In the genomic region with DNA sequence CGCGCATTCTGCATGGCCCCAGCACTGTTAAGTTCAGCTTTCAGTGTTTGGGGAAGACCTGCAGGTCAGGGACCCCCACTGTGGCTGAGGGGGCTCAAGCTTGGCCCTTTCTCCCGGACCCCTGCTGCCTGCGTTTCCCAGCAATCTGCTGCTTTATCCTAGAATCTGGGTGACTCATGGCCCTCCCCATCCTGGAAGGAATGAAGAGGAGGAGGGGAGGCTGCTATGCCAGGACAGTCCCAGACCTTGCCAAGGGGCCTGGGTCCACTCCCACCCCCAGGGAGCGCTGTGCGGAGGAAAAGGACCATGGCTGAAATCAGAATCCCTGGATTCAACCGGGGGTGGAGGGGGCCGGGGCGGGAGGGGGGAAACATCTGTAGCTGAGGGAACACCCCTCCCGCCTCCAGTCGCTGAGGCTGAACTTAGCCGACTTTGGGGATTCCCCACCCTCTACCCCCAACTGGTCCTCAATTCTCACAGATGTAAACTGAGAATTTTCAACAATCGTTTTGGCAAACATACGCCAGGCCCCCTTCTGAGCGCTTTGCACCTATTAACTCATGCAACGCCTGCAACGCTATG, we compare ENCODE assay signal across 8 cellular contexts. TPM values are rescaled to one million over a fixed set of nuclear protein-coding genes. Genes with fewer than 3 reads are reported as not detected.
DNase-seq lines count a peak whose midpoint lies in the region; ATAC-seq and TF ChIP-seq lines count a peak whose summit lies in the region.

No MANE protein-coding gene starts in this region.

- H3K4me1 ChIP-seq in psoas muscle, result peaks cover 3% of the 10 kb centered on the region

- H3K27ac ChIP-seq in psoas muscle, result no peak overlapping the region

- H3K9me3 ChIP-seq in psoas muscle, result peaks cover 5% of the 10 kb centered on the region

- peak; percentile 76 for ATAC-seq in SK-N-SH treated with all-trans-retinoic acid at 6 μM for 48 hours
- no peak for ATAC-seq in psoas muscle
- no peak for ATAC-seq in GM21737 (IDR thresholded peaks at IDR 0.05; ENCODE audit: unreplicated experiment)

- WGBS in psoas muscle, 3 donors, result 13 to 18% (median 15%) methylated on average over 15 to 17 of the region's 17 CpGs

- TF ChIP-seq CTCF in fibroblast of villous mesenchyme (IDR thresholded peaks at IDR 0.05; ENCODE audit: insufficient read depth, low read depth, low read length), result peak; percentile 32
- TF ChIP-seq CTCF in psoas muscle (IDR thresholded peaks at IDR 0.05), result no peak

- intact Hi-C loops in psoas muscle (cut with DNase I), result loop anchor here in 1 of 2 donors (10.0 kb wide), 1 partner anchor 326 kb away; no protein-coding TSS in a partner anchor

- H3K4me3 ChIP-seq in fibroblast of villous mesenchyme (ENCODE audit: low read depth, low read length) (peak overlapping the region; percentile 54), psoas muscle (peak overlapping the region; percentile 53)

- H3K36me3 ChIP-seq in psoas muscle (ENCODE audit: insufficient read depth in 1 of 2, low read depth in 1 of 2), result no peaks in the 10 kb centered on the region

- peaks cover 0 to 18% (median 3%) of the 10 kb centered on the region in 3 donors for H3K27me3 ChIP-seq in psoas muscle (ENCODE audit: insufficient read depth in 3 of 3, low read length in 2 of 3)

- DNase-seq in H4 (ENCODE audit: low spot score), result peak; percentile 77
- peak; percentile 52 for DNase-seq in fibroblast of villous mesenchyme (ENCODE audit: low read depth)
- no peak for DNase-seq in psoas muscle
- no peak for DNase-seq in NCI-H2107 (lab: John Stamatoyannopoulos, UW)
- DNase-seq in NCI-H774 (lab: John Stamatoyannopoulos, UW), result no peak
- no peak for DNase-seq in cerebellar nuclear complex (lab: John Stamatoyannopoulos, UW)

TF ChIP-seq in SK-N-SH treated with all-trans-retinoic acid at 6 μM for 48 hours, 23 proteins besides CTCF, POLR2A, EP300 and RAD21:
- TF ChIP-seq, protein P1, sequence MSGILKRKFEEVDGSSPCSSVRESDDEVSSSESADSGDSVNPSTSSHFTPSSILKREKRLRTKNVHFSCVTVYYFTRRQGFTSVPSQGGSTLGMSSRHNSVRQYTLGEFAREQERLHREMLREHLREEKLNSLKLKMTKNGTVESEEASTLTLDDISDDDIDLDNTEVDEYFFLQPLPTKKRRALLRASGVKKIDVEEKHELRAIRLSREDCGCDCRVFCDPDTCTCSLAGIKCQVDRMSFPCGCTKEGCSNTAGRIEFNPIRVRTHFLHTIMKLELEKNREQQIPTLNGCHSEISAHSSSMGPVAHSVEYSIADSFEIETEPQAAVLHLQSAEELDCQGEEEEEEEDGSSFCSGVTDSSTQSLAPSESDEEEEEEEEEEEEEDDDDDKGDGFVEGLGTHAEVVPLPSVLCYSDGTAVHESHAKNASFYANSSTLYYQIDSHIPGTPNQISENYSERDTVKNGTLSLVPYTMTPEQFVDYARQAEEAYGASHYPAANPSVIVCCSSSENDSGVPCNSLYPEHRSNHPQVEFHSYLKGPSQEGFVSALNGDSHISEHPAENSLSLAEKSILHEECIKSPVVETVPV (CRISPR knock-in tag; IDR thresholded peaks at IDR 0.05), result no peak
- TF ChIP-seq, protein P2, sequence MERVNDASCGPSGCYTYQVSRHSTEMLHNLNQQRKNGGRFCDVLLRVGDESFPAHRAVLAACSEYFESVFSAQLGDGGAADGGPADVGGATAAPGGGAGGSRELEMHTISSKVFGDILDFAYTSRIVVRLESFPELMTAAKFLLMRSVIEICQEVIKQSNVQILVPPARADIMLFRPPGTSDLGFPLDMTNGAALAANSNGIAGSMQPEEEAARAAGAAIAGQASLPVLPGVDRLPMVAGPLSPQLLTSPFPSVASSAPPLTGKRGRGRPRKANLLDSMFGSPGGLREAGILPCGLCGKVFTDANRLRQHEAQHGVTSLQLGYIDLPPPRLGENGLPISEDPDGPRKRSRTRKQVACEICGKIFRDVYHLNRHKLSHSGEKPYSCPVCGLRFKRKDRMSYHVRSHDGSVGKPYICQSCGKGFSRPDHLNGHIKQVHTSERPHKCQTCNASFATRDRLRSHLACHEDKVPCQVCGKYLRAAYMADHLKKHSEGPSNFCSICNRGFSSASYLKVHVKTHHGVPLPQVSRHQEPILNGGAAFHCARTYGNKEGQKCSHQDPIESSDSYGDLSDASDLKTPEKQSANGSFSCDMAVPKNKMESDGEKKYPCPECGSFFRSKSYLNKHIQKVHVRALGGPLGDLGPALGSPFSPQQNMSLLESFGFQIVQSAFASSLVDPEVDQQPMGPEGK (CRISPR knock-in tag; IDR thresholded peaks at IDR 0.05; ENCODE audit: borderline replicate concordance), result peak; percentile 26; the same call in 1 of the 2 replicates
- no peak for TF ChIP-seq ZNF565 (CRISPR knock-in tag; conservative IDR thresholded peaks at IDR 0.05; ENCODE audit: low read depth)

RNA-seq across cellular contexts. Expression of a gene that starts 20.6 kb away (rescaled TPM):
- 0.06 TPM in 1 of 2 replicates, not detected in the other for total RNA-seq in H4 (2014; rRNA removed; shearing (Covaris generic))
- total RNA-seq in fibroblast of villous mesenchyme (0.32 and 0.43 TPM in 2 replicates), psoas muscle (under 1 TPM in 1 of 4 donors, not detected in 3; 0.20 TPM)
- polyA plus RNA-seq in psoas muscle, result under 1 TPM; 0.04 to 0.13 (median 0.05) TPM

RNA-seq across cellular contexts. Expression of a gene that starts 34.7 kb away (rescaled TPM):
- 9.6 and 18.6 TPM in 2 replicates for total RNA-seq in H4 (2014; rRNA removed; shearing (Covaris generic))
- total RNA-seq in fibroblast of villous mesenchyme, result 11.9 and 21.2 TPM in 2 replicates
- total RNA-seq in psoas muscle, result 10 to 100 TPM; 21.8 to 36.2 (median 31.2) TPM
- polyA plus RNA-seq in psoas muscle, result 10 to 100 TPM; 15.7 to 26.0 (median 21.2) TPM

RNA-seq across cellular contexts. Expression of a gene that starts 34.9 kb away (rescaled TPM):
- 80.2 and 150 TPM in 2 replicates for total RNA-seq in H4 (2014; rRNA removed; shearing (Covaris generic))
- total RNA-seq in fibroblast of villous mesenchyme (82.8 and 92.4 TPM in 2 replicates), psoas muscle (10 to 100 TPM in 3 of 4 donors, 1 to 10 TPM in 1; 8.9 to 15.2 (median 14.1) TPM)
- 10 to 100 TPM in 2 of 3 donors, 1 to 10 TPM in 1; 8.9 to 13.7 (median 13.6) TPM for polyA plus RNA-seq in psoas muscle

Comparison
In these comparisons a context has a peak if more than half of its experiments do, and no peak if none do; other contexts are left out.
1. DNase-seq: peak in H4 (single experiment) and fibroblast of villous mesenchyme (single experiment); none in psoas muscle (0 of 2), NCI-H2107 (single experiment), NCI-H774 (single experiment) and cerebellar nuclear complex (0 of 2).